8 cellular contexts compared by ENCODE assay signal in the genomic region with DNA sequence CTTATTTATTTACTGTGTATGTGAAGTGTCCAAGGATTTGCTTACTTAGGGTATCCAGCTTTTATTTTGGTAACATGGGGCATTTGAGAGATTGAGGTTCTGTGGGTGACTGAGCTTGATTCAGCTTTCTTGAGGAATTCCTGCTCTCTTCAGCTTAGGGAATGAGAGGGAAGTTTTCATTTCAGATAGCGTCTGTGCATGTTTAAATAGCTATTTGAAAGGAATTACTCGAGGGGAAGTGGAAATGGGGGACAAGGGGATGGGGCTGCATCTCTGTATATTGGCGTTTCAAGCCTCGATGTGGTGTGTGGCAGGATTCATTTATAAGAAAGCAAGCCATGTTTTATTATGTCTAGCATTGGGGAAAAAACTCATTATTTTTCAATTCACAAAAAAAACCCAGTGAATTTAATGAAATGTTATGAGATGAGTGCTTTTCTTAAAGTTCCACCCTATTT. TPM values are rescaled to one million over a fixed set of nuclear protein-coding genes. Genes with fewer than 3 reads are reported as not detected.
A peak's percentile ranks its signal among the peaks of the same experiment; 100 is the strongest.
DNase-seq lines count a peak whose midpoint lies in the region; ATAC-seq and TF ChIP-seq lines count a peak whose summit lies in the region.

No MANE protein-coding gene starts in this region.

- H3K4me1 ChIP-seq in NT2/D1 (ENCODE audit: insufficient read depth, insufficient read length): no peaks in the 10 kb centered on the region
- peaks cover 9% of the 10 kb centered on the region for H3K4me1 ChIP-seq in endodermal cell (ENCODE audit: control insufficient read depth, insufficient read depth, low read length)

- H3K4me3 Mint-ChIP-seq in endodermal cell: peak overlapping the region; percentile 96
- peak overlapping the region; percentile 95 for H3K4me3 Mint-ChIP-seq in osteocyte (ENCODE audit: unreplicated experiment)

- no peaks in the 10 kb centered on the region for H3K9me3 Mint-ChIP-seq in endodermal cell
- H3K9me3 Mint-ChIP-seq in osteocyte (ENCODE audit: unreplicated experiment): no peaks in the 10 kb centered on the region

- WGBS in endodermal cell (ENCODE audit: insufficient coverage in 1 of 2, insufficient read length in 1 of 2), 2 experiments: 15% methylated on average over 4 of the region's 4 CpGs; no CpG with 5 or more reads in 1 of the 2 experiments

- TF ChIP-seq CTCF in endodermal cell (conservative IDR thresholded peaks at IDR 0.05): no peak
- TF ChIP-seq CTCF in osteocyte (IDR thresholded peaks at IDR 0.05): no peak

- no peak for ATAC-seq in HG02642 (IDR thresholded peaks at IDR 0.05; ENCODE audit: poor library complexity, unreplicated experiment)
- ATAC-seq in HG03520 (IDR thresholded peaks at IDR 0.05; ENCODE audit: unreplicated experiment): no peak

- H3K36me3 Mint-ChIP-seq in endodermal cell (ENCODE audit: low read depth) (no peaks in the 10 kb centered on the region), osteocyte (ENCODE audit: unreplicated experiment) (no peaks in the 10 kb centered on the region)

- H3K4me1 Mint-ChIP-seq in endodermal cell (peaks cover 50% of the 10 kb centered on the region), osteocyte (ENCODE audit: unreplicated experiment) (peaks cover 32% of the 10 kb centered on the region)

- H3K27me3 Mint-ChIP-seq in endodermal cell (ENCODE audit: insufficient read depth) (no peaks in the 10 kb centered on the region), osteocyte (ENCODE audit: unreplicated experiment) (no peaks in the 10 kb centered on the region)

- peak overlapping the region; percentile 89 for H3K9ac ChIP-seq in NT2/D1 (ENCODE audit: insufficient read length, low read depth)
- H3K9ac ChIP-seq in endodermal cell (ENCODE audit: extremely low read depth, low read length, poor library complexity, severe bottlenecking): peak overlapping the region; percentile 49

- peak overlapping the region; percentile 91 for H3K27ac ChIP-seq in endodermal cell (ENCODE audit: low read depth, low read length)

- H3K9me3 ChIP-seq in NT2/D1 (ENCODE audit: insufficient read depth, low read length) (no peaks in the 10 kb centered on the region), endodermal cell (ENCODE audit: control insufficient read depth, low read length) (no peaks in the 10 kb centered on the region)

- peak; percentile 37 for DNase-seq in EH (ENCODE audit: low read depth)
- no peak for DNase-seq in NT2/D1 (ENCODE audit: low read depth, low spot score)
- DNase-seq in endodermal cell: no peak
- DNase-seq in osteocyte (ENCODE audit: extremely low spot score, unreplicated experiment): no peak
- DNase-seq in DMS79 (lab: John Stamatoyannopoulos, UW): no peak
- DNase-seq in EL: no peak

- H3K27ac Mint-ChIP-seq in endodermal cell: peak overlapping the region; percentile 49
- H3K27ac Mint-ChIP-seq in osteocyte (ENCODE audit: unreplicated experiment): peak overlapping the region; percentile 87

- H3K36me3 ChIP-seq in NT2/D1 (ENCODE audit: insufficient read depth, insufficient read length, low read length) (no peaks in the 10 kb centered on the region), endodermal cell (ENCODE audit: control insufficient read depth, insufficient read depth, low read length) (no peaks in the 10 kb centered on the region)

- no peaks in the 10 kb centered on the region for H3K27me3 ChIP-seq in NT2/D1 (ENCODE audit: insufficient read depth, insufficient read length)
- H3K27me3 ChIP-seq in endodermal cell (ENCODE audit: control insufficient read depth, insufficient read depth, low read length, poor library complexity, severe bottlenecking): no peaks in the 10 kb centered on the region

- H3K4me3 ChIP-seq in NT2/D1 (ENCODE audit: insufficient read length, low read depth) (peak overlapping the region; percentile 90), endodermal cell (ENCODE audit: low read length) (peak overlapping the region; percentile 97)

RNA-seq across cellular contexts. Expression of a gene that starts 1.0 kb away (rescaled TPM):
- 10 to 100 TPM; 76.8 to 81.3 TPM for total RNA-seq in endodermal cell
- 71.9 TPM for polyA plus RNA-seq in endodermal cell (2013, experiment 1 of 2)
- polyA plus RNA-seq in endodermal cell (2013, experiment 2 of 2): 59.1 TPM
- total RNA-seq in osteocyte: 68.3 and 69.2 TPM in 2 replicates
